Comparison of ENCODE assay signal across 28 cellular contexts in genomic region chr10:14099885-14100284, GRCh38.
"Had no signal": no experiment of that assay in that cellular context is flagged by ENCODE, and none has a peak within 500 bp of the region (broad histone marks: within the 10 kb centered on the region; RNA-seq: fewer than 3 reads in every experiment).

No MANE protein-coding gene starts in this region.

- H3K27ac ChIP-seq: ascending aorta, breast epithelium, cardiac muscle cell, colonic mucosa, epithelial cell of prostate had no signal

- H3K27ac Mint-ChIP-seq: activated CD4-positive, alpha-beta memory T cell treated with anti-CD3 and anti-CD28 coated beads, Interleukin-2, amount 10 ng/mL, durations not matched to agents 7 days and 5 days; activated CD4-positive, alpha-beta T cell treated with anti-CD3 and anti-CD28 coated beads, Interleukin-2, amount 10 ng/mL, durations not matched to agents 7 days and 5 days; activated naive CD4-positive, alpha-beta T cell treated with anti-CD3 and anti-CD28 coated beads, Interleukin-2, amount 10 ng/mL, durations not matched to agents 7 days and 5 days; activated naive CD4-positive, alpha-beta T cell treated with anti-CD3 and anti-CD28 coated beads, Interleukin-2, amount 50 U/mL, for 72 hours; activated naive CD8-positive, alpha-beta T cell treated with anti-CD3 and anti-CD28 coated beads, Interleukin-2, amount 10 ng/mL, durations not matched to agents 7 days and 5 days; activated T-cell treated with anti-CD3 and anti-CD28 coated beads, Interleukin-2, amount 50 U/mL, for 24 hours; activated T-cell treated with anti-CD3 and anti-CD28 coated beads, Interleukin-2, amount 50 U/mL, for 72 hours had no signal

- ATAC-seq: activated naive CD4-positive, alpha-beta T cell treated with anti-CD3 and anti-CD28 coated beads, Interleukin-2, amount 50 U/mL, for 72 hours; activated T-cell treated with anti-CD3 and anti-CD28 coated beads, Interleukin-2, amount 50 U/mL, for 72 hours had no signal

- DNase-seq: activated CD4-positive, alpha-beta memory T cell treated with anti-CD3 and anti-CD28 coated beads, Interleukin-2, amount 10 ng/mL, durations not matched to agents 7 days and 5 days; activated CD4-positive, alpha-beta T cell treated with anti-CD3 and anti-CD28 coated beads for 1 hour; activated CD4-positive, alpha-beta T cell treated with anti-CD3 and anti-CD28 coated beads for 4 hours; activated CD4-positive, alpha-beta T cell treated with anti-CD3 and anti-CD28 coated beads, Interleukin-2, amount 10 ng/mL, durations not matched to agents 7 days and 5 days; activated CD4-positive, alpha-beta T cell treated with anti-CD3 and anti-CD28 coated beads, Interleukin-2, amount 50 U/mL, for 4 hours; activated CD8-positive, alpha-beta memory T cell treated with anti-CD3 and anti-CD28 coated beads, Interleukin-2, amount 50 U/mL, for 48 hours; activated gamma-delta T cell; activated naive CD4-positive, alpha-beta T cell; activated naive CD4-positive, alpha-beta T cell treated with anti-CD3 and anti-CD28 coated beads, Interleukin-2, amount 10 ng/mL, durations not matched to agents 7 days and 5 days; activated naive CD8-positive, alpha-beta T cell treated with anti-CD3 and anti-CD28 coated beads, Interleukin-2, amount 10 ng/mL, durations not matched to agents 7 days and 5 days; activated T-cell treated with anti-CD3 and anti-CD28 coated beads for 4 hours; activated T-cell treated with anti-CD3 and anti-CD28 coated beads, Interleukin-2, amount 50 U/mL, for 24 hours; activated T-cell treated with anti-CD3 and anti-CD28 coated beads, Interleukin-2, amount 50 U/mL, for 72 hours; central memory CD4-positive, alpha-beta T cell; cerebellar nuclear complex; colonic mucosa; effector CD8-positive, alpha-beta T cell; foreskin fibroblast; T-helper 2 cell had no signal

- H3K4me1 ChIP-seq: ascending aorta, breast epithelium, colonic mucosa had no signal

- FAIRE-seq: endometrium, endothelial cell of umbilical vein, frontal cortex had no signal

- H3K36me3 ChIP-seq: ascending aorta, breast epithelium, cardiac muscle cell, colonic mucosa had no signal

- H3K4me3 Mint-ChIP-seq: activated CD4-positive, alpha-beta memory T cell treated with anti-CD3 and anti-CD28 coated beads, Interleukin-2, amount 10 ng/mL, durations not matched to agents 7 days and 5 days; activated CD4-positive, alpha-beta T cell treated with anti-CD3 and anti-CD28 coated beads, Interleukin-2, amount 10 ng/mL, durations not matched to agents 7 days and 5 days; activated naive CD4-positive, alpha-beta T cell treated with anti-CD3 and anti-CD28 coated beads, Interleukin-2, amount 10 ng/mL, durations not matched to agents 7 days and 5 days; activated naive CD8-positive, alpha-beta T cell treated with anti-CD3 and anti-CD28 coated beads, Interleukin-2, amount 10 ng/mL, durations not matched to agents 7 days and 5 days; activated T-cell treated with anti-CD3 and anti-CD28 coated beads, Interleukin-2, amount 50 U/mL, for 24 hours; activated T-cell treated with anti-CD3 and anti-CD28 coated beads, Interleukin-2, amount 50 U/mL, for 72 hours; brain had no signal

- H3K9me3 ChIP-seq: ascending aorta, breast epithelium, colonic mucosa had no signal

- H3K27me3 Mint-ChIP-seq: activated CD4-positive, alpha-beta memory T cell treated with anti-CD3 and anti-CD28 coated beads, Interleukin-2, amount 10 ng/mL, durations not matched to agents 7 days and 5 days; activated CD4-positive, alpha-beta T cell treated with anti-CD3 and anti-CD28 coated beads, Interleukin-2, amount 10 ng/mL, durations not matched to agents 7 days and 5 days; activated naive CD4-positive, alpha-beta T cell treated with anti-CD3 and anti-CD28 coated beads, Interleukin-2, amount 10 ng/mL, durations not matched to agents 7 days and 5 days; activated naive CD8-positive, alpha-beta T cell treated with anti-CD3 and anti-CD28 coated beads, Interleukin-2, amount 10 ng/mL, durations not matched to agents 7 days and 5 days; activated T-cell treated with anti-CD3 and anti-CD28 coated beads, Interleukin-2, amount 50 U/mL, for 24 hours had no signal

- H3K4me3 ChIP-seq: ascending aorta, breast epithelium, cardiac muscle cell, colonic mucosa had no signal

- H3K4me1 Mint-ChIP-seq: activated CD4-positive, alpha-beta memory T cell treated with anti-CD3 and anti-CD28 coated beads, Interleukin-2, amount 10 ng/mL, durations not matched to agents 7 days and 5 days; activated CD4-positive, alpha-beta T cell treated with anti-CD3 and anti-CD28 coated beads, Interleukin-2, amount 10 ng/mL, durations not matched to agents 7 days and 5 days; activated naive CD4-positive, alpha-beta T cell treated with anti-CD3 and anti-CD28 coated beads, Interleukin-2, amount 10 ng/mL, durations not matched to agents 7 days and 5 days; activated naive CD8-positive, alpha-beta T cell treated with anti-CD3 and anti-CD28 coated beads, Interleukin-2, amount 10 ng/mL, durations not matched to agents 7 days and 5 days had no signal

- H3K9me3 Mint-ChIP-seq: activated CD4-positive, alpha-beta memory T cell treated with anti-CD3 and anti-CD28 coated beads, Interleukin-2, amount 10 ng/mL, durations not matched to agents 7 days and 5 days; activated naive CD4-positive, alpha-beta T cell treated with anti-CD3 and anti-CD28 coated beads, Interleukin-2, amount 10 ng/mL, durations not matched to agents 7 days and 5 days; activated T-cell treated with anti-CD3 and anti-CD28 coated beads, Interleukin-2, amount 50 U/mL, for 24 hours had no signal

- H3K36me3 Mint-ChIP-seq: activated naive CD4-positive, alpha-beta T cell treated with anti-CD3 and anti-CD28 coated beads, Interleukin-2, amount 10 ng/mL, durations not matched to agents 7 days and 5 days; activated naive CD4-positive, alpha-beta T cell treated with anti-CD3 and anti-CD28 coated beads, Interleukin-2, amount 50 U/mL, for 72 hours; activated naive CD8-positive, alpha-beta T cell treated with anti-CD3 and anti-CD28 coated beads, Interleukin-2, amount 10 ng/mL, durations not matched to agents 7 days and 5 days had no signal

- H3K27me3 ChIP-seq: ascending aorta, breast epithelium, cardiac muscle cell, colonic mucosa had no signal
